In the genomic region with DNA sequence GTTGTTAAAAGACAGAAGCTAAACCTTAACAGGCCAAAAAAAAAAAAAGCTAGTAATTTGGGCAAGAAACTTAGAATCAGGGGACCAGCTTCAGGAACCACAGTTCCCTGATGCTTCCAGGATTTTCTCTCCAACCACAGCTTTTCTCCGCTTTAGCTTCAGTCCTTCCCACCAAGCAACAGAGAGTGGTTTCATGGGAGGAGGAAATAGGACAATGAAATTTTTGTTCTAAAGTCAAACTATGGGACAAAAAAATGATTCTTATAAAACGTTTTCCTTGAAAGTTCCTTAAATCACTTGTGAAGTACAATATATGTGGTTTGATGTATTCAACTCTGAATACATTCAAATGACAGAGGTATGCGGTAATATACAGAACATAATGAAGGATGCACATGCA, we compare ENCODE assay signal across 15 cellular contexts.
DNase-seq lines count a peak whose midpoint lies in the region; ATAC-seq and TF ChIP-seq lines count a peak whose summit lies in the region.
"Had no signal": no experiment of that assay in that cellular context is flagged by ENCODE, and none has a peak within 500 bp of the region (broad histone marks: within the 10 kb centered on the region; RNA-seq: fewer than 3 reads in every experiment).

No MANE protein-coding gene starts in this region.

- H3K27me3 Mint-ChIP-seq in neural crest cell (ENCODE audit: low read depth): no peaks in the 10 kb centered on the region

- H3K4me1 ChIP-seq in tibial nerve: peaks cover 0 to 47% (median 18%) of the 10 kb centered on the region in 4 donors

- H3K4me1 Mint-ChIP-seq in neural crest cell: peaks cover 38% of the 10 kb centered on the region

- H3K36me3 ChIP-seq in tibial nerve: no peaks in the 10 kb centered on the region

- peak overlapping the region; percentile 50 for H3K27ac Mint-ChIP-seq in neural crest cell (ENCODE audit: unreplicated experiment)

- H3K4me3 ChIP-seq in dorsolateral prefrontal cortex (no peak overlapping the region), tibial nerve (no peak overlapping the region)
- H3K4me3 ChIP-seq: GM12878, SK-N-MC had no signal

- H3K9me3 ChIP-seq in tibial nerve: no peaks in the 10 kb centered on the region

- TF ChIP-seq EP300 in tibial nerve (IDR thresholded peaks at IDR 0.05): peak in 1 of 2 donors; percentile 13

- H3K9me3 Mint-ChIP-seq in neural crest cell: no peaks in the 10 kb centered on the region

- ATAC-seq in GM18870 (IDR thresholded peaks at IDR 0.05; ENCODE audit: unreplicated experiment): no peak
- ATAC-seq: GM12878 had no signal

- no peak for TF ChIP-seq POLR2A in tibial nerve (IDR thresholded peaks at IDR 0.05)

- 39 to 52% methylated on average over 3 of the region's 3 CpGs for whole genome bisulfite sequencing in tibial nerve, 2 donors

- TF ChIP-seq CTCF in dorsolateral prefrontal cortex (IDR thresholded peaks at IDR 0.05 in 54 of 56, conservative IDR thresholded peaks at IDR 0.05 in 2 of 56; ENCODE audit: low read depth in 1 of 56, partially characterized antibody in 56 of 56) (no peak), neural crest cell (conservative IDR thresholded peaks at IDR 0.05) (no peak), tibial nerve (IDR thresholded peaks at IDR 0.05) (no peak), GM20000 (IDR thresholded peaks at IDR 0.05; ENCODE audit: extremely low read depth, missing control alignments) (no peak)

- H3K4me3 Mint-ChIP-seq in neural crest cell: peak overlapping the region; percentile 18

- no peaks in the 10 kb centered on the region for H3K36me3 Mint-ChIP-seq in neural crest cell (ENCODE audit: low read depth)

- no peaks in the 10 kb centered on the region for H3K27me3 ChIP-seq in dorsolateral prefrontal cortex
- H3K27me3 ChIP-seq in tibial nerve: no peaks in the 10 kb centered on the region

- peak overlapping the region in 54 of 59 donors; percentile 5 to 97 (median 74) for H3K27ac ChIP-seq in dorsolateral prefrontal cortex
- peak overlapping the region in 3 of 4 donors; percentile 19 to 81 (median 74) for H3K27ac ChIP-seq in tibial nerve
- H3K27ac ChIP-seq: KMS-11, SK-N-MC had no signal

- DNase-seq in COLO829 (ENCODE audit: low spot score) (peak; percentile 28), dorsolateral prefrontal cortex (no peak), neural crest cell (ENCODE audit: low read depth, low spot score) (no peak), tibial nerve (ENCODE audit: low spot score in 2 of 2) (no peak), SIG-M5 (lab: John Stamatoyannopoulos, UW) (no peak), GM20000 (ENCODE audit: low spot score) (no peak)
- DNase-seq: COR-L47, GF-D8, NCI-H1694 treated with DMSO at 0.1 percent for 48 hours, NCI-H510A, NCI-H774 had no signal

- intact Hi-C loops in dorsolateral prefrontal cortex (cut with DNase I): loop anchor here in 1 of 2 donors (5.0 kb wide), 1 partner anchor 48 kb away; no protein-coding TSS in a partner anchor
